ENCODE assay signal across 16 cellular contexts in the genomic region with DNA sequence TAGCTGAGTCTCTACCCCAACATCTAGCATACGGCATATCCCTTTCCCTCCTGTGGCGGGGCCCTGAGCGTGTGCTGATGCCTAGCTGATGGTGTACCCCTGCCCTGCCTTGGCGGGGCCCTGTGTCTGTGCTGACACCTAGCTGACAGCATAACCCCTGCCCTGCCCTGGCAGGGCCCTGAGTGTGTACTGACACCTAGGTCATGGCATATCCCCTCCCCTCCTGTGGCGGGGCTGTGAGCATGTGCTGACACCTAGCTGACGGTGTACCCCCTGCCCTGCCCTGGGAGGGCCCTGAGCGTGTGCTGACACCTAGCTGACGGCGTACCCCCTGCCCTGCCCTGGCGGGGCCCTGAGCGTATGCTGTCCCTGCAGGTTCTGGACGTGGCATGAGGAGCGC.
"Had no signal": no experiment of that assay in that cellular context is flagged by ENCODE, and none has a peak within 500 bp of the region (broad histone marks: within the 10 kb centered on the region; RNA-seq: fewer than 3 reads in every experiment).

No MANE protein-coding gene starts in this region.

- H3K4me3 ChIP-seq: dorsolateral prefrontal cortex, gastroesophageal sphincter, heart right ventricle, lower lobe of right lung, ovary, right lobe of liver, smooth muscle cell, tibial nerve, uterus had no signal

- DNase-seq: activated CD8-positive, alpha-beta memory T cell treated with anti-CD3 and anti-CD28 coated beads, Interleukin-2, amount 50 U/mL, for 4 hours; dorsolateral prefrontal cortex; heart right ventricle; left colon; lower lobe of right lung; ovary; right lobe of liver; SIG-M5; uterus had no signal

- H3K27me3 ChIP-seq: dorsolateral prefrontal cortex, gastroesophageal sphincter, heart right ventricle, ovary, right lobe of liver, tibial nerve, uterus had no signal

- H3K36me3 Mint-ChIP-seq: mesothelial cell of epicardium, WTC11 had no signal

- FAIRE-seq: endometrium, TTC549 had no signal

- H3K4me3 Mint-ChIP-seq: mesothelial cell of epicardium, WTC11 had no signal

- H3K27ac ChIP-seq: dorsolateral prefrontal cortex, gastroesophageal sphincter, heart right ventricle, lower lobe of right lung, ovary, right lobe of liver, tibial nerve, uterus had no signal

- ATAC-seq: gastroesophageal sphincter, heart right ventricle, left colon, lower lobe of right lung, right lobe of liver, WTC11 had no signal

- H3K4me1 ChIP-seq: gastroesophageal sphincter, lower lobe of right lung, right lobe of liver, tibial nerve, uterus had no signal

- H3K27ac Mint-ChIP-seq: mesothelial cell of epicardium, WTC11 had no signal

- H3K36me3 ChIP-seq: ovary, right lobe of liver, uterus had no signal

- H3K9me3 ChIP-seq: gastroesophageal sphincter, heart right ventricle, lower lobe of right lung, ovary, right lobe of liver, tibial nerve, uterus had no signal

- H3K4me1 Mint-ChIP-seq: mesothelial cell of epicardium, WTC11 had no signal

- H3K9me3 Mint-ChIP-seq: mesothelial cell of epicardium, WTC11 had no signal
